In the genomic region with DNA sequence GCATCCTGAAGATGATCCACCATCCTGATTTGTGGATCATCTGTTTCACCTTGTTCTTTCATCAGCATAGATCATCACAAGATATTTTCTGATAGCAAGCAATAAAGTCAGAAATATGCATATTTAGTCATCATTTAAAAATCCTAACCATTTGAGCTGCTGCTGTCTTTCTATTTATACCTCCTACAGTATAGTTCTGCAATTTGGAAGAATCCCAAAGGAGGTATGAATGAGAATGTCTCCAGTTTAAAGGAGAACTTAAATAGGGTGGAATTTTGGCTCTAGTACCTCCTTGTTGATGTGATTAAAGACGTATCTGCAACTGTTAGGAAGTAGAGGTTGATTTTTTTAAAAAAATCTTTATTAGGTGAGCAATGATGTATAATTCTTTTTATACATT, we compare ENCODE assay signal across 27 cellular contexts. TPM values are rescaled to one million over a fixed set of nuclear protein-coding genes. Genes with fewer than 3 reads are reported as not detected.
"Had no signal": no experiment of that assay in that cellular context is flagged by ENCODE, and none has a peak within 500 bp of the region (broad histone marks: within the 10 kb centered on the region; RNA-seq: fewer than 3 reads in every experiment).

No MANE protein-coding gene starts in this region.

- ATAC-seq: body of pancreas, gastrocnemius medialis, left lung had no signal

- H3K4me3 ChIP-seq: body of pancreas, coronary artery, gastrocnemius medialis, left lung, thyroid gland had no signal

- H3K9me3 ChIP-seq: body of pancreas, gastrocnemius medialis, left lung, thyroid gland had no signal

- H3K27me3 ChIP-seq: body of pancreas, gastrocnemius medialis, left lung, thyroid gland had no signal

- H3K36me3 ChIP-seq: gastrocnemius medialis, thyroid gland had no signal

- DNase-seq: activated CD4-positive, alpha-beta T cell treated with anti-CD3 and anti-CD28 coated beads for 1 hour; activated naive CD8-positive, alpha-beta T cell treated with anti-CD3 and anti-CD28 coated beads for 36 hours; activated T-cell treated with anti-CD3 and anti-CD28 coated beads for 4 hours; amniotic stem cell; body of pancreas; gastrocnemius medialis; head of caudate nucleus; left lung; mammary epithelial cell; midbrain; nucleus accumbens; posterior cingulate gyrus; retina; stimulated activated CD4-positive, alpha-beta T cell treated with anti-CD3 and anti-CD28 coated beads, Interleukin-12 subunit alpha, Interleukin-12 subunit beta, amount 100 ng/mL, for 4 hours; stimulated activated CD4-positive, alpha-beta T cell treated with anti-CD3 and anti-CD28 coated beads, Interleukin-1b, Interleukin-23, amount 100 ng/mL, for 48 hours; stimulated activated naive CD4-positive, alpha-beta T cell treated with Interleukin-2 at 50 U/mL for 16 hours; thyroid gland; WERI-Rb-1 had no signal

- H3K27ac ChIP-seq: body of pancreas, coronary artery, gastrocnemius medialis, left lung, thyroid gland, WERI-Rb-1 had no signal

- H3K4me1 ChIP-seq: body of pancreas, gastrocnemius medialis, left lung, thyroid gland had no signal

RNA-seq across cellular contexts. Expression of gene GPR119, which starts 38.1 kb away (rescaled TPM):
- total RNA-seq: activated CD8-positive, alpha-beta memory T cell treated with anti-CD3 and anti-CD28 coated beads for 36 hours; activated naive CD8-positive, alpha-beta T cell treated with anti-CD3 and anti-CD28 coated beads for 36 hours; activated T-helper 1 cell treated with anti-CD3 and anti-CD28 coated beads, Interleukin-12 subunit alpha, Interleukin-12 subunit beta, Interleukin-2, Interleukin-4 antibody, amounts not matched to agents 30 ng/mL and 10 ng/mL and 1 ng/mL, durations not matched to agents 14 hours and 24 hours and 36 hours; cardiac septum; epithelial cell of proximal tubule; gastrocnemius medialis; kidney epithelial cell; left lung; mammary epithelial cell; subcutaneous adipose tissue; T-helper 2 cell treated with Interferon-gamma antibody and Interleukin-4, amounts not matched to agents 100 ng/mL and 5 ng/mL, for 36 hours; thyroid gland; ureter had no signal
- polyA plus RNA-seq: mammary epithelial cell had no signal
